2 cellular contexts compared by ENCODE assay signal in genomic region chr7:26284995-26285632, GRCh38.
TF ChIP-seq lines count a peak whose summit lies in the region.

No MANE protein-coding gene starts in this region.

TF ChIP-seq in IMR-90, 13 proteins besides CTCF, POLR2A, EP300 and RAD21 (continued from another document):
- TF ChIP-seq NFE2L2 (IDR thresholded peaks at IDR 0.05; ENCODE audit: low read depth, low read length): no peak
- no peak for TF ChIP-seq RFX5 (IDR thresholded peaks at IDR 0.05; ENCODE audit: low read depth, low read length)
- TF ChIP-seq MXI1 (IDR thresholded peaks at IDR 0.05; ENCODE audit: borderline replicate concordance, low read depth, low read length): no peak
- no peak for TF ChIP-seq ELK1 (IDR thresholded peaks at IDR 0.05; ENCODE audit: borderline replicate concordance, low read depth, low read length)
- no peak for TF ChIP-seq MAZ (IDR thresholded peaks at IDR 0.05; ENCODE audit: borderline replicate concordance, low read depth, low read length)
- TF ChIP-seq CEBPB (IDR thresholded peaks at IDR 0.05; ENCODE audit: low read depth, low read length): no peak
- no peak for TF ChIP-seq SMC3 (IDR thresholded peaks at IDR 0.05; ENCODE audit: low read depth, low read length)
- no peak for TF ChIP-seq FOS (IDR thresholded peaks at IDR 0.05; ENCODE audit: low read depth, low read length)
TF ChIP-seq in IMR-90: peak in this region for 0.

TF ChIP-seq in SK-N-SH, 30 proteins besides CTCF, POLR2A, EP300 and RAD21 (continued from another document):
- TF ChIP-seq FOSL2 (IDR thresholded peaks at IDR 0.05; ENCODE audit: borderline replicate concordance, low read depth) (no peak), GABPA (IDR thresholded peaks at IDR 0.05; ENCODE audit: low read depth) (no peak), NFIC (IDR thresholded peaks at IDR 0.05; ENCODE audit: borderline replicate concordance) (no peak), USF1 (IDR thresholded peaks at IDR 0.05; ENCODE audit: borderline replicate concordance, low read depth) (no peak), GATA2 (CRISPR knock-in tag; IDR thresholded peaks at IDR 0.05) (no peak), TAF1 (IDR thresholded peaks at IDR 0.05; ENCODE audit: borderline replicate concordance, low read depth, low read length) (no peak), CHD2 (IDR thresholded peaks at IDR 0.05; ENCODE audit: low read length, partially characterized antibody) (no peak), RFX5 (IDR thresholded peaks at IDR 0.05; ENCODE audit: low read length) (no peak), ELF1 (IDR thresholded peaks at IDR 0.05) (no peak), EZH2phosphoT487 (IDR thresholded peaks at IDR 0.05; ENCODE audit: borderline replicate concordance, low read depth) (no peak), POLR2AphosphoS5 (IDR thresholded peaks at IDR 0.05; ENCODE audit: low read depth, low read length) (no peak), SIN3A (IDR thresholded peaks at IDR 0.05; ENCODE audit: borderline replicate concordance, low read depth, low read length) (no peak), RCOR1 (IDR thresholded peaks at IDR 0.05; ENCODE audit: low read length) (no peak), RXRA (IDR thresholded peaks at IDR 0.05; ENCODE audit: borderline replicate concordance, low read depth) (no peak)
